In genomic region chr9:136723362-136723976, GRCh38 we compare ENCODE assay signal across 2 cellular contexts.
A peak's percentile ranks its signal among the peaks of the same experiment; 100 is the strongest.
TF ChIP-seq lines count a peak whose summit lies in the region.

No MANE protein-coding gene starts in this region.

TF ChIP-seq in GM12891, 5 proteins besides CTCF, POLR2A, EP300 and RAD21:
- TF ChIP-seq SPI1 (IDR thresholded peaks at IDR 0.05; ENCODE audit: low read depth, low read length): no peak
- TF ChIP-seq PAX5 (IDR thresholded peaks at IDR 0.05; ENCODE audit: insufficient read depth, low read length, severe bottlenecking): no peak
- TF ChIP-seq TAF1 (IDR thresholded peaks at IDR 0.05; ENCODE audit: low read depth, low read length): no peak
- TF ChIP-seq POLR2AphosphoS5 (IDR thresholded peaks at IDR 0.05; ENCODE audit: low read depth, low read length): peak; percentile 55; the same call in 1 of the 2 replicates
- TF ChIP-seq POU2F2 (IDR thresholded peaks at IDR 0.05; ENCODE audit: low read depth, low read length): no peak

TF ChIP-seq in GM12878, 131 proteins besides CTCF, POLR2A, EP300 and RAD21:
- TF ChIP-seq YY1 (IDR thresholded peaks at IDR 0.05; ENCODE audit: low read depth, low read length) (peak; percentile 56), RUNX3 (IDR thresholded peaks at IDR 0.05; ENCODE audit: low read length) (no peak)
